In the genomic region with DNA sequence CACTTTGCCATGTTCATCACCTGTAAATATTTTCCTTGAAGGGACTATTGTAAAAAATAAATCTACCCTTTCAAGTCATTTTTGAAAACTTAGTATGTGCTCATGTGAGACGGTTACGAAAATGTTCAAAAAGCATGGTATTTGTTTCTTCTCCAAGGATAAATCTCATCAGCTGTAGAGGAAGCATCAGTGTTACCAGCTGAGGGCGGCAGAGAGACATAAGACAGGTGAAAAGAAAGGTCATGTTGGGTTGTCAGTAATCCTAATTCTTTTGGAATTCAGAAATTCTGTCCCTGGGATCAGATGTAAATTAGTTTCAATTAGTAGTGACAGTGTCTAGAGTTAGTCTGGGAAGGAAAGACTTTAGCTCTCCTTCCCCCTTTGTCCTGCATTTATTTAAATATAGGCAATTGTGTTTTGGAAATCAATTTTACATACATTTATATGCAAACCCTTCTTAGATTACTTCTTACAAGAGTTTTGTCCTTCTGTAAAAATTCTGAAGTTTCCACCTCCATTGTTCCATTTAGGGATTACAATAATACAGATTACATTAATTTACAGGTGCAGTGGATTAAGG, we compare ENCODE assay signal across 8 cellular contexts.
DNase-seq lines count a peak whose midpoint lies in the region; ATAC-seq and TF ChIP-seq lines count a peak whose summit lies in the region.

No MANE protein-coding gene starts in this region.

- H3K9me3 Mint-ChIP-seq in endothelial cell (ENCODE audit: unreplicated experiment), result no peaks in the 10 kb centered on the region

- DNase-seq in SIG-M5 treated with dmso at 0.1 percent for 504 hours (lab: John Stamatoyannopoulos, UW; ENCODE audit: unreplicated experiment) (peak; percentile 8), SIG-M5 (lab: John Stamatoyannopoulos, UW) (no peak), NCI-H82 (lab: John Stamatoyannopoulos, UW) (peak; percentile 75), endothelial cell (ENCODE audit: low spot score) (peak; percentile 55), pons (ENCODE audit: low spot score) (peak; percentile 55)
- DNase-seq in stimulated activated CD4-positive, alpha-beta T cell treated with anti-CD3 and anti-CD28 coated beads, Interleukin-12 subunit alpha, Interleukin-12 subunit beta, amount 100 ng/mL, for 4 hours, result no peak

- no peak for ATAC-seq in HG03571 (IDR thresholded peaks at IDR 0.05; ENCODE audit: unreplicated experiment)
- ATAC-seq in GM21390 (IDR thresholded peaks at IDR 0.05; ENCODE audit: unreplicated experiment), result no peak

- H3K4me1 Mint-ChIP-seq in endothelial cell (ENCODE audit: unreplicated experiment), result no peaks in the 10 kb centered on the region

- TF ChIP-seq CTCF in endothelial cell (IDR thresholded peaks at IDR 0.05; ENCODE audit: unreplicated experiment), result peak; percentile 53

- H3K27ac Mint-ChIP-seq in endothelial cell (ENCODE audit: unreplicated experiment), result no peak overlapping the region

- H3K27me3 Mint-ChIP-seq in endothelial cell (ENCODE audit: unreplicated experiment), result no peaks in the 10 kb centered on the region

- no peak overlapping the region for H3K4me3 Mint-ChIP-seq in endothelial cell (ENCODE audit: unreplicated experiment)

- no peaks in the 10 kb centered on the region for H3K36me3 Mint-ChIP-seq in endothelial cell (ENCODE audit: low read depth, unreplicated experiment)

Comparison
In these comparisons a context has a peak if more than half of its experiments do, and no peak if none do; other contexts are left out.
1. DNase-seq: peak in SIG-M5 treated with dmso at 0.1 percent for 504 hours (single experiment), NCI-H82 (single experiment), endothelial cell (single experiment) and pons (single experiment); none in SIG-M5 (single experiment) and stimulated activated CD4-positive, alpha-beta T cell treated with anti-CD3 and anti-CD28 coated beads, Interleukin-12 subunit alpha, Interleukin-12 subunit beta, amount 100 ng/mL, for 4 hours (single experiment).